ENCODE assay signal across 18 cellular contexts in genomic region chr15:68206711-68207151, GRCh38. TPM values are rescaled to one million over a fixed set of nuclear protein-coding genes. Genes with fewer than 3 reads are reported as not detected.
A peak's percentile ranks its signal among the peaks of the same experiment; 100 is the strongest.
DNase-seq lines count a peak whose midpoint lies in the region; TF ChIP-seq lines count a peak whose summit lies in the region.
"Had no signal": no experiment of that assay in that cellular context is flagged by ENCODE, and none has a peak within 500 bp of the region (broad histone marks: within the 10 kb centered on the region; RNA-seq: fewer than 3 reads in every experiment).

No MANE protein-coding gene starts in this region.

- H3K4me3 ChIP-seq in OCI-LY7 (ENCODE audit: low read depth, low read length, poor library complexity, severe bottlenecking) (no peak overlapping the region), iPS-20b (ENCODE audit: low read length) (no peak overlapping the region), spleen (no peak overlapping the region)
- H3K4me3 ChIP-seq: dorsolateral prefrontal cortex, thoracic aorta had no signal

- H3K79me2 ChIP-seq in OCI-LY7 (ENCODE audit: insufficient read depth, low read depth, low read length), result peaks cover 28% of the 10 kb centered on the region; the same call in 1 of the 2 replicates

- H3K36me3 Mint-ChIP-seq in T-helper 2 cell treated with Interferon-gamma antibody and Interleukin-4, amounts not matched to agents 5 μg/mL and 100 μg/mL, for 36 hours (ENCODE audit: low read depth), result peaks cover 10% of the 10 kb centered on the region
- H3K36me3 Mint-ChIP-seq: naive B cell had no signal

- WGBS in spleen, 5 donors, result 84 to 94% (median 91%) methylated on average over 12 of the region's 12 CpGs

- H3K4me1 ChIP-seq in OCI-LY7 (ENCODE audit: insufficient read depth, low read length, poor library complexity, severe bottlenecking), result peaks cover 61% of the 10 kb centered on the region
- peaks cover 23% of the 10 kb centered on the region for H3K4me1 ChIP-seq in iPS-20b (ENCODE audit: insufficient read depth, low read length)
- peaks cover 0 to 86% (median 57%) of the 10 kb centered on the region in 6 donors for H3K4me1 ChIP-seq in spleen

- no peak for DNase-seq in T-helper 2 cell treated with Interferon-gamma antibody and Interleukin-4, amounts not matched to agents 5 μg/mL and 100 μg/mL, for 36 hours (ENCODE audit: low spot score)
- DNase-seq in T-helper 2 cell (no peak), OCI-LY7 (ENCODE audit: low spot score) (no peak), spleen (peak; percentile 62), dermis blood vessel endothelial cell (no peak), midbrain (lab: John Stamatoyannopoulos, UW) (no peak)
- DNase-seq in NK-92 treated with Interleukin-12 subunit alpha and Interleukin-12 subunit beta, amount 100 ng/mL, for 24 hours (lab: John Stamatoyannopoulos, UW), result no peak
- DNase-seq: 8988T; activated CD4-positive, alpha-beta T cell treated with anti-CD3 and anti-CD28 coated beads for 48 hours; activated T-cell treated with anti-CD3 and anti-CD28 coated beads, Interleukin-2, amount 50 U/mL, for 72 hours; naive B cell; NCI-H1105 treated with DMSO at 0.1 percent for 48 hours; NCI-H524 treated with DMSO at 0.1 percent for 48 hours; PC-3 had no signal

- H3K4me1 Mint-ChIP-seq in T-helper 2 cell treated with Interferon-gamma antibody and Interleukin-4, amounts not matched to agents 5 μg/mL and 100 μg/mL, for 36 hours (ENCODE audit: low read depth), result peaks cover 37% of the 10 kb centered on the region

- H3K9me2 ChIP-seq in OCI-LY7 (ENCODE audit: insufficient read depth, low read length), result no peaks in the 10 kb centered on the region

- H3K27me3 Mint-ChIP-seq in T-helper 2 cell treated with Interferon-gamma antibody and Interleukin-4, amounts not matched to agents 5 μg/mL and 100 μg/mL, for 36 hours (ENCODE audit: low read depth), result no peaks in the 10 kb centered on the region
- H3K27me3 Mint-ChIP-seq: naive B cell, progenitor cell of endocrine pancreas had no signal

- TF ChIP-seq CTCF in OCI-LY7 (conservative IDR thresholded peaks at IDR 0.05; ENCODE audit: low read length), result no peak
- TF ChIP-seq CTCF in spleen (IDR thresholded peaks at IDR 0.05 in 8 of 11, conservative IDR thresholded peaks at IDR 0.05 in 3 of 11), result no peak

- TF ChIP-seq POLR2A in spleen (IDR thresholded peaks at IDR 0.05), result no peak

- no TSS peak for BruUV-seq in OCI-LY7 (replicated peaks; lab: Mats Ljungman, UMichigan)

- H3K9ac ChIP-seq in iPS-20b (ENCODE audit: low read depth, low read length), result 0 out of 2 replicates have a peak overlapping the region, but pooled peaks have one; percentile 13

- CTCF ChIA-PET in OCI-LY7 (lab: Charles Lee; ENCODE audit: unreplicated experiment), result no interaction called here

- H3K9me3 Mint-ChIP-seq in T-helper 2 cell treated with Interferon-gamma antibody and Interleukin-4, amounts not matched to agents 5 μg/mL and 100 μg/mL, for 36 hours, result no peaks in the 10 kb centered on the region
- H3K9me3 Mint-ChIP-seq: activated T-cell treated with anti-CD3 and anti-CD28 coated beads, Interleukin-2, amount 50 U/mL, for 72 hours; naive B cell had no signal

- no peak overlapping the region for H3K4me2 ChIP-seq in OCI-LY7 (ENCODE audit: low read length)

- peaks cover 57% of the 10 kb centered on the region for H3K36me3 ChIP-seq in OCI-LY7 (ENCODE audit: insufficient read depth, low read length)
- peaks cover 9% of the 10 kb centered on the region; the same call in 1 of the 2 replicates for H3K36me3 ChIP-seq in iPS-20b (ENCODE audit: insufficient read depth, low read depth, low read length)
- H3K36me3 ChIP-seq in spleen, result peaks cover 0 to 13% (median 0%) of the 10 kb centered on the region in 6 donors
- H3K36me3 ChIP-seq: thoracic aorta had no signal

- no peaks in the 10 kb centered on the region for H4K20me1 ChIP-seq in OCI-LY7 (ENCODE audit: insufficient read depth, low read length)

- H3K27ac ChIP-seq in OCI-LY7 (ENCODE audit: low read depth, low read length, poor library complexity, severe bottlenecking), result peak overlapping the region; percentile 10
- no peak overlapping the region for H3K27ac ChIP-seq in iPS-20b (ENCODE audit: low read length)
- H3K27ac ChIP-seq in spleen, result peak overlapping the region in 5 of 8 donors; percentile 52 to 84 (median 77)
- H3K27ac ChIP-seq: thoracic aorta had no signal

- POLR2A ChIA-PET in OCI-LY7 (lab: Charles Lee), result no interaction called here

- no peak overlapping the region for H3K4me3 Mint-ChIP-seq in T-helper 2 cell treated with Interferon-gamma antibody and Interleukin-4, amounts not matched to agents 5 μg/mL and 100 μg/mL, for 36 hours
- H3K4me3 Mint-ChIP-seq: naive B cell had no signal

- H3K27me3 ChIP-seq in iPS-20b (ENCODE audit: insufficient read depth, low read length), result no peaks in the 10 kb centered on the region
- no peaks in the 10 kb centered on the region for H3K27me3 ChIP-seq in spleen (replicated peaks in 1 of 7)
- H3K27me3 ChIP-seq: dorsolateral prefrontal cortex had no signal

- intact Hi-C loops in OCI-LY7 (cut with micrococcal nuclease; ENCODE audit: unreplicated experiment) (no loop called here), spleen (cut with DNase I; ENCODE audit: low total_unique reads) (no loop called here)

- H2AFZ ChIP-seq in OCI-LY7 (ENCODE audit: low read length), result no peak overlapping the region

- peak overlapping the region; percentile 26 for H3K27ac Mint-ChIP-seq in T-helper 2 cell treated with Interferon-gamma antibody and Interleukin-4, amounts not matched to agents 5 μg/mL and 100 μg/mL, for 36 hours
- H3K27ac Mint-ChIP-seq: activated T-cell treated with anti-CD3 and anti-CD28 coated beads, Interleukin-2, amount 50 U/mL, for 72 hours had no signal

- no peaks in the 10 kb centered on the region for H3K9me3 ChIP-seq in OCI-LY7 (ENCODE audit: low read length)
- H3K9me3 ChIP-seq in iPS-20b (ENCODE audit: insufficient read depth, low read depth, low read length), result no peaks in the 10 kb centered on the region
- no peaks in the 10 kb centered on the region for H3K9me3 ChIP-seq in spleen
- H3K9me3 ChIP-seq: thoracic aorta had no signal

RNA-seq across cellular contexts. Expression of gene CALML4, which starts 1.6 kb away (rescaled TPM):
- 28.7 and 52.8 TPM in 2 replicates for total RNA-seq in OCI-LY7 (2014; rRNA removed; shearing (Covaris generic))
- total RNA-seq in OCI-LY7 (2022) (32.5 and 32.7 TPM in 2 replicates), spleen (10 to 100 TPM in 3 of 7 donors, 1 to 10 TPM in 4; 7.8 to 11.2 (median 9.7) TPM), dermis blood vessel endothelial cell (1.8 and 2.0 TPM in 2 replicates)
- 10 to 100 TPM in 2 of 3 donors, 1 to 10 TPM in 1; 8.2 to 15.9 (median 13.2) TPM for polyA plus RNA-seq in spleen

RNA-seq across cellular contexts. Expression of gene CLN6, which starts 22.8 kb away (rescaled TPM):
- 50.3 and 60.2 TPM in 2 replicates for total RNA-seq in OCI-LY7 (2014; rRNA removed; shearing (Covaris generic))
- total RNA-seq in OCI-LY7 (2022), result 101 and 117 TPM in 2 replicates
- 10 to 100 TPM; 25.0 to 38.6 (median 29.7) TPM for total RNA-seq in spleen
- 10 to 100 TPM in 2 of 3 donors, 1 to 10 TPM in 1; 9.8 to 21.7 (median 18.1) TPM for polyA plus RNA-seq in spleen
- total RNA-seq in dermis blood vessel endothelial cell, result 10.6 and 16.0 TPM in 2 replicates
